In the genomic region with DNA sequence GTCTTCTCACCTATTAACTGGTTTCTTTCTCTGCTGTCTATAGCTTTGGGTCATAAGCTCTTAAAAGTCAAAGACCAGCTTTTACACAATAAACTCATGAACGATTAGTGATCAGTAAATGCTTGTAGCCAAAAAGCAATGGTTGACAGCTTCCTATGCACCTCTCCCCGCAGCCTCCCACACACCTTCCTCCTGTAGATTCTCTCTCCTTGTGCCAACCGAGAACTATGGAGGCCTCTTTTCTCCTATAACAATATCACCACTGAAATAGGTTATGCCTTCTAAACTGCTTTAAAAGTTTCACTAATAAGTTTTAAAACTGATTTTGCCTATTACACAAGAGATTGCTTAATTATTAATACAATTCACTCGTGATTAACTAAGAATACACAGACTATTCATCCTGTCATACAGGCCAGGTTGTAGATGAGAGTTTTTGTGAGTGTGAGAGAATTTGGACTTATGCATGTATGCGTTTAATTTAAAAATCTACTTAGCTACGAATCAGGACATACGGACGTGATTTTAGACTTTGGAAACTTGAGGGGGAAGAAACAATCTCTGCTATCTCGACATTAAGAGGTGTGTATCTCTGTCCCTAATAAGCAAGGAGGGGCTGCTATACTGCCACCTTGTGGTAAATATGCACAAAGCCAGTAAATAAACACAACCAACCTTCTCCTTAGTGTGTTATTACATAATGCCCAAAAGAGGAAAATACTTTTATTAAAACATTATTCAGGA, we compare ENCODE assay signal across 9 cellular contexts.
DNase-seq lines count a peak whose midpoint lies in the region; TF ChIP-seq lines count a peak whose summit lies in the region.
"Had no signal": no experiment of that assay in that cellular context is flagged by ENCODE, and none has a peak within 500 bp of the region (broad histone marks: within the 10 kb centered on the region; RNA-seq: fewer than 3 reads in every experiment).

No MANE protein-coding gene starts in this region.

- H3K4me3 ChIP-seq in astrocyte of the cerebellum (ENCODE audit: low read depth, low read length) (no peak overlapping the region), thyroid gland (replicated peaks in 1 of 3) (no peak overlapping the region)
- H3K4me3 ChIP-seq: BLaER1 had no signal

- H3K27me3 ChIP-seq in thyroid gland = no peaks in the 10 kb centered on the region
- H3K27me3 ChIP-seq: BLaER1 had no signal

- no peak for TF ChIP-seq POLR2A in thyroid gland (IDR thresholded peaks at IDR 0.05)

- in situ Hi-C loops in astrocyte of the cerebellum (cut with HindIII; ENCODE audit: low sequenced_read_pairs) = no loop called here

- DNase-seq in NCI-H1417 (lab: John Stamatoyannopoulos, UW) (peak; percentile 19 to 73 (median 32)), NCI-H1417 treated with DMSO at 0.1 percent for 48 hours (lab: John Stamatoyannopoulos, UW) (no peak), H4 (ENCODE audit: low spot score) (peak; percentile 47), NCI-H1694 (lab: John Stamatoyannopoulos, UW) (peak; percentile 25), astrocyte of the cerebellum (ENCODE audit: low read depth) (peak; percentile 31), iPS DF 19.7 (ENCODE audit: low read depth, low spot score) (peak; percentile 17), thyroid gland (peak; percentile 3 to 17)
- DNase-seq in activated effector memory CD4-positive, alpha-beta T cell treated with anti-CD3 and anti-CD28 coated beads, Interleukin-2, amount 50 U/mL, for 16 hours = no peak

- WGBS in thyroid gland, 2 donors = 53 to 54% methylated on average over 9 of the region's 9 CpGs

- peak; percentile 66 for TF ChIP-seq CTCF in astrocyte of the cerebellum (IDR thresholded peaks at IDR 0.05; ENCODE audit: low read depth, low read length, missing control alignments)
- TF ChIP-seq CTCF in thyroid gland (IDR thresholded peaks at IDR 0.05) = peak; percentile 72 to 85 (median 81)

- no peaks in the 10 kb centered on the region for H3K4me1 ChIP-seq in thyroid gland
- H3K4me1 ChIP-seq: BLaER1 had no signal

- H3K27ac ChIP-seq in thyroid gland = no peak overlapping the region
- H3K27ac ChIP-seq: BLaER1 had no signal

- no peaks in the 10 kb centered on the region for H3K9me3 ChIP-seq in thyroid gland
- H3K9me3 ChIP-seq: BLaER1 had no signal

- intact Hi-C loops in thyroid gland (cut with DNase I) = no loop called here

- H3K36me3 ChIP-seq in thyroid gland = no peaks in the 10 kb centered on the region
- H3K36me3 ChIP-seq: BLaER1 had no signal

Comparison
In these comparisons a context has a peak if more than half of its experiments do, and no peak if none do; other contexts are left out.
1. DNase-seq: peak in NCI-H1417 (3 of 3), H4 (single experiment), NCI-H1694 (single experiment), astrocyte of the cerebellum (single experiment), iPS DF 19.7 (single experiment) and thyroid gland (2 of 2); none in NCI-H1417 treated with DMSO at 0.1 percent for 48 hours (single experiment) and activated effector memory CD4-positive, alpha-beta T cell treated with anti-CD3 and anti-CD28 coated beads, Interleukin-2, amount 50 U/mL, for 16 hours (single experiment).